In genomic region chr7:44018857-44019807, GRCh38 we compare ENCODE assay signal across 1 cellular context.
TF ChIP-seq lines count a peak whose summit lies in the region.

No MANE protein-coding gene starts in this region.

TF ChIP-seq in HEK293, 187 proteins besides CTCF, POLR2A, EP300 and RAD21 (continued from another document and continues in another):
- TF ChIP-seq, protein P1, sequence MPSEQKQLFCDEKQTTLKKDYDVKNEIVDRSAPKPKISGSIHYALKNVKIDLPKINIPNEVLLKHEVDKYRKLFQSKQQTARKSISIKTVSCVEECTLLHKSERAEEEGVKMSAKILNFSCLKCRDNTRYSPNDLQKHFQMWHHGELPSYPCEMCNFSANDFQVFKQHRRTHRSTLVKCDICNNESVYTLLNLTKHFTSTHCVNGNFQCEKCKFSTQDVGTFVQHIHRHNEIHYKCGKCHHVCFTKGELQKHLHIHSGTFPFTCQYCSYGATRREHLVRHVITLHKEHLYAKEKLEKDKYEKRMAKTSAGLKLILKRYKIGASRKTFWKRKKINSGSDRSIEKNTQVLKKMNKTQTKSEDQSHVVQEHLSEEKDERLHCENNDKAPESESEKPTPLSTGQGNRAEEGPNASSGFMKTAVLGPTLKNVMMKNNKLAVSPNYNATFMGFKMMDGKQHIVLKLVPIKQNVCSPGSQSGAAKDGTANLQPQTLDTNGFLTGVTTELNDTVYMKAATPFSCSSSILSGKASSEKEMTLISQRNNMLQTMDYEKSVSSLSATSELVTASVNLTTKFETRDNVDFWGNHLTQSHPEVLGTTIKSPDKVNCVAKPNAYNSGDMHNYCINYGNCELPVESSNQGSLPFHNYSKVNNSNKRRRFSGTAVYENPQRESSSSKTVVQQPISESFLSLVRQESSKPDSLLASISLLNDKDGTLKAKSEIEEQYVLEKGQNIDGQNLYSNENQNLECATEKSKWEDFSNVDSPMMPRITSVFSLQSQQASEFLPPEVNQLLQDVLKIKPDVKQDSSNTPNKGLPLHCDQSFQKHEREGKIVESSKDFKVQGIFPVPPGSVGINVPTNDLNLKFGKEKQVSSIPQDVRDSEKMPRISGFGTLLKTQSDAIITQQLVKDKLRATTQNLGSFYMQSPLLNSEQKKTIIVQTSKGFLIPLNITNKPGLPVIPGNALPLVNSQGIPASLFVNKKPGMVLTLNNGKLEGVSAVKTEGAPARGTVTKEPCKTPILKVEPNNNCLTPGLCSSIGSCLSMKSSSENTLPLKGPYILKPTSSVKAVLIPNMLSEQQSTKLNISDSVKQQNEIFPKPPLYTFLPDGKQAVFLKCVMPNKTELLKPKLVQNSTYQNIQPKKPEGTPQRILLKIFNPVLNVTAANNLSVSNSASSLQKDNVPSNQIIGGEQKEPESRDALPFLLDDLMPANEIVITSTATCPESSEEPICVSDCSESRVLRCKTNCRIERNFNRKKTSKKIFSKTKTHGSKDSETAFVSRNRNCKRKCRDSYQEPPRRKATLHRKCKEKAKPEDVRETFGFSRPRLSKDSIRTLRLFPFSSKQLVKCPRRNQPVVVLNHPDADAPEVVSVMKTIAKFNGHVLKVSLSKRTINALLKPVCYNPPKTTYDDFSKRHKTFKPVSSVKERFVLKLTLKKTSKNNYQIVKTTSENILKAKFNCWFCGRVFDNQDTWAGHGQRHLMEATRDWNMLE (tag by site-specific recombination; conservative IDR thresholded peaks at IDR 0.05; ENCODE audit: low read depth): peak; percentile 87
- peak; percentile 83; the same call in 1 of the 2 replicates for TF ChIP-seq ZNF391 (tag by site-specific recombination; IDR thresholded peaks at IDR 0.05; ENCODE audit: borderline replicate concordance, low read depth)
- 0 out of 2 replicates have a peak, but pooled peaks have one; percentile 58 for TF ChIP-seq ZNF24 (tag by site-specific recombination; IDR thresholded peaks at IDR 0.05)
- TF ChIP-seq ZNF843 (tag by site-specific recombination; IDR thresholded peaks at IDR 0.05): peak; percentile 50; the same call in 1 of the 2 replicates
- peak; percentile 91 for TF ChIP-seq ZXDB (tag by site-specific recombination; IDR thresholded peaks at IDR 0.05)
- peak; percentile 72 for TF ChIP-seq ZNF341 (tag by site-specific recombination; IDR thresholded peaks at IDR 0.05; ENCODE audit: low read depth)
- TF ChIP-seq GLIS2 (tag by site-specific recombination; IDR thresholded peaks at IDR 0.05): peak; percentile 93
- peak; percentile 59; the same call in 1 of the 2 replicates for TF ChIP-seq ZNF423 (tag by site-specific recombination; IDR thresholded peaks at IDR 0.05)
- peak; percentile 92 for TF ChIP-seq ZNF660 (tag by site-specific recombination; IDR thresholded peaks at IDR 0.05)
- peak; percentile 79 for TF ChIP-seq ZBTB8A (tag by site-specific recombination; IDR thresholded peaks at IDR 0.05)
- TF ChIP-seq ZSCAN30 (tag by site-specific recombination; IDR thresholded peaks at IDR 0.05): peak; percentile 88; the same call in 1 of the 2 replicates
- peak; percentile 91 for TF ChIP-seq ZBTB11 (tag by site-specific recombination; conservative IDR thresholded peaks at IDR 0.05; ENCODE audit: low read depth)
- TF ChIP-seq ZNF600 (tag by site-specific recombination; IDR thresholded peaks at IDR 0.05): peak; percentile 68
- peak; percentile 83 for TF ChIP-seq ZNF629 (tag by site-specific recombination; IDR thresholded peaks at IDR 0.05)
- TF ChIP-seq ZNF76 (tag by site-specific recombination; IDR thresholded peaks at IDR 0.05; ENCODE audit: borderline replicate concordance, low read depth): peak; percentile 48; the same call in 1 of the 2 replicates
- peak; percentile 63; the same call in 1 of the 2 replicates for TF ChIP-seq KLF16 (tag by site-specific recombination; IDR thresholded peaks at IDR 0.05)
- TF ChIP-seq ZNF501 (tag by site-specific recombination; IDR thresholded peaks at IDR 0.05): peak; percentile 97
- peak; percentile 45 for TF ChIP-seq ZNF121 (tag by site-specific recombination; IDR thresholded peaks at IDR 0.05)
- peak; percentile 36; the same call in 1 of the 2 replicates for TF ChIP-seq PRDM10 (tag by site-specific recombination; IDR thresholded peaks at IDR 0.05)
- TF ChIP-seq ZNF366 (tag by site-specific recombination; conservative IDR thresholded peaks at IDR 0.05): 0 out of 2 replicates have a peak, but pooled peaks have one; percentile 27
- peak; percentile 83 for TF ChIP-seq ZNF639 (tag by site-specific recombination; IDR thresholded peaks at IDR 0.05)
- peak; percentile 17; the same call in 1 of the 2 replicates for TF ChIP-seq ZNF558 (tag by site-specific recombination; IDR thresholded peaks at IDR 0.05)
- TF ChIP-seq ZBTB17 (tag by site-specific recombination; IDR thresholded peaks at IDR 0.05): peak; percentile 78
- peak; percentile 80 for TF ChIP-seq ZNF2 (tag by site-specific recombination; IDR thresholded peaks at IDR 0.05)
- peak; percentile 25 for TF ChIP-seq ZNF335 (tag by site-specific recombination; conservative IDR thresholded peaks at IDR 0.05)
- TF ChIP-seq, protein P2, sequence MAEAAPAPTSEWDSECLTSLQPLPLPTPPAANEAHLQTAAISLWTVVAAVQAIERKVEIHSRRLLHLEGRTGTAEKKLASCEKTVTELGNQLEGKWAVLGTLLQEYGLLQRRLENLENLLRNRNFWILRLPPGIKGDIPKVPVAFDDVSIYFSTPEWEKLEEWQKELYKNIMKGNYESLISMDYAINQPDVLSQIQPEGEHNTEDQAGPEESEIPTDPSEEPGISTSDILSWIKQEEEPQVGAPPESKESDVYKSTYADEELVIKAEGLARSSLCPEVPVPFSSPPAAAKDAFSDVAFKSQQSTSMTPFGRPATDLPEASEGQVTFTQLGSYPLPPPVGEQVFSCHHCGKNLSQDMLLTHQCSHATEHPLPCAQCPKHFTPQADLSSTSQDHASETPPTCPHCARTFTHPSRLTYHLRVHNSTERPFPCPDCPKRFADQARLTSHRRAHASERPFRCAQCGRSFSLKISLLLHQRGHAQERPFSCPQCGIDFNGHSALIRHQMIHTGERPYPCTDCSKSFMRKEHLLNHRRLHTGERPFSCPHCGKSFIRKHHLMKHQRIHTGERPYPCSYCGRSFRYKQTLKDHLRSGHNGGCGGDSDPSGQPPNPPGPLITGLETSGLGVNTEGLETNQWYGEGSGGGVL (tag by site-specific recombination; IDR thresholded peaks at IDR 0.05): peak; percentile 51
- peak; percentile 62; the same call in 1 of the 2 replicates for TF ChIP-seq ZNF324 (tag by site-specific recombination; IDR thresholded peaks at IDR 0.05)
- peak; percentile 24; the same call in 1 of the 2 replicates for TF ChIP-seq ZNF623 (tag by site-specific recombination; IDR thresholded peaks at IDR 0.05)
- TF ChIP-seq, protein P3, sequence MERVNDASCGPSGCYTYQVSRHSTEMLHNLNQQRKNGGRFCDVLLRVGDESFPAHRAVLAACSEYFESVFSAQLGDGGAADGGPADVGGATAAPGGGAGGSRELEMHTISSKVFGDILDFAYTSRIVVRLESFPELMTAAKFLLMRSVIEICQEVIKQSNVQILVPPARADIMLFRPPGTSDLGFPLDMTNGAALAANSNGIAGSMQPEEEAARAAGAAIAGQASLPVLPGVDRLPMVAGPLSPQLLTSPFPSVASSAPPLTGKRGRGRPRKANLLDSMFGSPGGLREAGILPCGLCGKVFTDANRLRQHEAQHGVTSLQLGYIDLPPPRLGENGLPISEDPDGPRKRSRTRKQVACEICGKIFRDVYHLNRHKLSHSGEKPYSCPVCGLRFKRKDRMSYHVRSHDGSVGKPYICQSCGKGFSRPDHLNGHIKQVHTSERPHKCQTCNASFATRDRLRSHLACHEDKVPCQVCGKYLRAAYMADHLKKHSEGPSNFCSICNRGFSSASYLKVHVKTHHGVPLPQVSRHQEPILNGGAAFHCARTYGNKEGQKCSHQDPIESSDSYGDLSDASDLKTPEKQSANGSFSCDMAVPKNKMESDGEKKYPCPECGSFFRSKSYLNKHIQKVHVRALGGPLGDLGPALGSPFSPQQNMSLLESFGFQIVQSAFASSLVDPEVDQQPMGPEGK (tag by site-specific recombination; IDR thresholded peaks at IDR 0.05): peak; percentile 89
- peak; percentile 51 for TF ChIP-seq ZIC2 (tag by site-specific recombination; IDR thresholded peaks at IDR 0.05)
- peak; percentile 69; the same call in 1 of the 2 replicates for TF ChIP-seq YY2 (tag by site-specific recombination; IDR thresholded peaks at IDR 0.05)
- TF ChIP-seq, protein P4, sequence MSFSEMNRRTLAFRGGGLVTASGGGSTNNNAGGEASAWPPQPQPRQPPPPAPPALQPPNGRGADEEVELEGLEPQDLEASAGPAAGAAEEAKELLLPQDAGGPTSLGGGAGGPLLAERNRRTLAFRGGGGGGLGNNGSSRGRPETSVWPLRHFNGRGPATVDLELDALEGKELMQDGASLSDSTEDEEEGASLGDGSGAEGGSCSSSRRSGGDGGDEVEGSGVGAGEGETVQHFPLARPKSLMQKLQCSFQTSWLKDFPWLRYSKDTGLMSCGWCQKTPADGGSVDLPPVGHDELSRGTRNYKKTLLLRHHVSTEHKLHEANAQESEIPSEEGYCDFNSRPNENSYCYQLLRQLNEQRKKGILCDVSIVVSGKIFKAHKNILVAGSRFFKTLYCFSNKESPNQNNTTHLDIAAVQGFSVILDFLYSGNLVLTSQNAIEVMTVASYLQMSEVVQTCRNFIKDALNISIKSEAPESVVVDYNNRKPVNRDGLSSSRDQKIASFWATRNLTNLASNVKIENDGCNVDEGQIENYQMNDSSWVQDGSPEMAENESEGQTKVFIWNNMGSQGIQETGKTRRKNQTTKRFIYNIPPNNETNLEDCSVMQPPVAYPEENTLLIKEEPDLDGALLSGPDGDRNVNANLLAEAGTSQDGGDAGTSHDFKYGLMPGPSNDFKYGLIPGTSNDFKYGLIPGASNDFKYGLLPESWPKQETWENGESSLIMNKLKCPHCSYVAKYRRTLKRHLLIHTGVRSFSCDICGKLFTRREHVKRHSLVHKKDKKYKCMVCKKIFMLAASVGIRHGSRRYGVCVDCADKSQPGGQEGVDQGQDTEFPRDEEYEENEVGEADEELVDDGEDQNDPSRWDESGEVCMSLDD (tag by site-specific recombination; IDR thresholded peaks at IDR 0.05): peak; percentile 86
- TF ChIP-seq ZFP37 (tag by site-specific recombination; IDR thresholded peaks at IDR 0.05): peak; percentile 90
- TF ChIP-seq ZFHX2 (tag by site-specific recombination; conservative IDR thresholded peaks at IDR 0.05): peak; percentile 75
- TF ChIP-seq EGR2 (tag by site-specific recombination; IDR thresholded peaks at IDR 0.05; ENCODE audit: low read depth): peak; percentile 59
